8 cellular contexts compared by ENCODE assay signal in genomic region chr5:81749562-81750307, GRCh38. TPM values are rescaled to one million over a fixed set of nuclear protein-coding genes. Genes with fewer than 3 reads are reported as not detected.
DNase-seq lines count a peak whose midpoint lies in the region; ATAC-seq and TF ChIP-seq lines count a peak whose summit lies in the region.

No MANE protein-coding gene starts in this region.

- ATAC-seq in GM21423 (IDR thresholded peaks at IDR 0.05; ENCODE audit: unreplicated experiment) (peak; percentile 48), mucosa of descending colon (no peak)

- H3K27me3 ChIP-seq in ectodermal cell (ENCODE audit: control insufficient read depth, insufficient read depth, low read length, poor library complexity, severe bottlenecking), result no peaks in the 10 kb centered on the region

- peaks cover 27% of the 10 kb centered on the region for H3K4me1 ChIP-seq in ES-I3 (ENCODE audit: insufficient read depth, low read length)
- peaks cover 38% of the 10 kb centered on the region for H3K4me1 ChIP-seq in ectodermal cell (ENCODE audit: control insufficient read depth, insufficient read depth, low read length)
- H3K4me1 ChIP-seq in mucosa of descending colon (ENCODE audit: low read depth), result peaks cover 8% of the 10 kb centered on the region

- WGBS in ectodermal cell, 2 experiments, result 1% methylated on average over 61 of the region's 61 CpGs

- H3K9ac ChIP-seq in ES-I3 (ENCODE audit: low read depth, low read length), result peak overlapping the region; percentile 36

- H3K27ac ChIP-seq in ectodermal cell (ENCODE audit: insufficient read depth, low read depth, low read length, poor library complexity, severe bottlenecking), result no peak overlapping the region

- peak; percentile 20 for DNase-seq in HuH-7 (ENCODE audit: low spot score)
- peak; percentile 45 for DNase-seq in activated CD4-positive, alpha-beta T cell treated with anti-CD3 and anti-CD28 coated beads, Interleukin-2, amount 50 U/mL, for 1 hour
- DNase-seq in mucosa of descending colon, result peak; percentile 38 to 70 (median 64)
- peak; percentile 33 to 65 (median 44) for DNase-seq in stimulated activated naive CD4-positive, alpha-beta T cell (lab: John Stamatoyannopoulos, UW)
- DNase-seq in NCI-H2171 (lab: John Stamatoyannopoulos, UW), result no peak

- no peaks in the 10 kb centered on the region for H3K9me3 ChIP-seq in ES-I3 (ENCODE audit: control insufficient read depth, insufficient read depth, low read length)
- H3K9me3 ChIP-seq in ectodermal cell (ENCODE audit: control insufficient read depth, low read length), result no peaks in the 10 kb centered on the region
- no peaks in the 10 kb centered on the region for H3K9me3 ChIP-seq in mucosa of descending colon

- no peak for TF ChIP-seq CTCF in mucosa of descending colon (IDR thresholded peaks at IDR 0.05)

- H3K4me3 ChIP-seq in ectodermal cell (ENCODE audit: insufficient read depth, low read depth, low read length), result peak overlapping the region; percentile 74
- H3K4me3 ChIP-seq in mucosa of descending colon, result peak overlapping the region; percentile 47

- intact Hi-C loops in mucosa of descending colon (cut with DNase I, micrococcal nuclease), result loop anchor here (2.0 to 10.0 kb wide), 3 partner anchors 101 to 245 kb away; no protein-coding TSS in a partner anchor

- no peaks in the 10 kb centered on the region for H3K36me3 ChIP-seq in ES-I3 (ENCODE audit: insufficient read depth, low read length)
- no peaks in the 10 kb centered on the region for H3K36me3 ChIP-seq in ectodermal cell (ENCODE audit: control insufficient read depth, insufficient read depth, low read length)
- no peaks in the 10 kb centered on the region for H3K36me3 ChIP-seq in mucosa of descending colon (ENCODE audit: low read depth)

RNA-seq across cellular contexts. Expression of gene SSBP2, which starts 1.2 kb away (rescaled TPM):
- 126 TPM for polyA plus RNA-seq in ectodermal cell (2013, experiment 1 of 4)
- 106 TPM for polyA plus RNA-seq in ectodermal cell (2013, experiment 2 of 4)
- polyA plus RNA-seq in ectodermal cell (2013, experiment 3 of 4), result 112 TPM
- 137 TPM for polyA plus RNA-seq in ectodermal cell (2013, experiment 4 of 4)
- total RNA-seq in mucosa of descending colon, result 10 to 100 TPM; 17.5 to 77.9 (median 20.9) TPM
